In the genomic region with DNA sequence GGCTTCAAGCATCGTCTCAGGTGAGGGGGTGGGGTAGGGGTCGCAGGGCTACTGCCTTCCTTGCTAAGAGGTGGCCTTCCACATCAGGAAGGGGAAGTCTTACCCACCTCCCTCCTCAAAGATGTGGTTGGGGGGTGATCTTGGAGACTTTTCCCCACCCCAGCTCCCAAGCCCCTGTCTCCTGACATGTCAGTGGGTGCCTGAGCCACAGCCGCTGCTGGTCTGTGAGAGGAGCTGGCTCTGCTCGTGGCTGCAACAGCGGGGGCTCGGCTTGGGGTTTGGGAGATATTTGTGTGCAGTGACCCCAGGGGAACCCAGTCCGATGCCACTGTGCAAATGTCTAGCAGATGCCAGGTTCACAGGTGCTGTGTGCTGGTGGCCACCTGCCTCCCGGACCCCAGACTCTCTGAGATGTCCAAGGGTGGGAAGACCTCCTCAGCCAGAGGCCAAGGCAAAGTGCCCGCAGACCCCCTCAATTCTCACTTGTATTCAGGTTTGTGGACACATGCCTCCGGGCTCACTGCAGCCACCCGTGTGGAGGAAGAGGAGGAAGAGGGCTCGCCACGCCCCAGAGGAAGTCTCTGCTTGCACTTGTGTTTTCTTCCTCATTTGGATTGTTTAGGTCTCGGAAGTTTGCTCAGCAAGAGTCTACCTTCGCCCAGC, we compare ENCODE assay signal across 10 cellular contexts. TPM values are rescaled to one million over a fixed set of nuclear protein-coding genes. Genes with fewer than 3 reads are reported as not detected.
DNase-seq lines count a peak whose midpoint lies in the region; ATAC-seq, FAIRE-seq and TF ChIP-seq lines count a peak whose summit lies in the region.
"Had no signal": no experiment of that assay in that cellular context is flagged by ENCODE, and none has a peak within 500 bp of the region (broad histone marks: within the 10 kb centered on the region; RNA-seq: fewer than 3 reads in every experiment).

No MANE protein-coding gene starts in this region.

- intact Hi-C loops in natural killer cell (cut with micrococcal nuclease), result no loop called here

- no peaks in the 10 kb centered on the region for H3K9me3 Mint-ChIP-seq in CD4-positive, CD25-positive, alpha-beta regulatory T cell
- no peaks in the 10 kb centered on the region for H3K9me3 Mint-ChIP-seq in activated naive CD8-positive, alpha-beta T cell (ENCODE audit: low read depth)
- H3K9me3 Mint-ChIP-seq in natural killer cell, result no peaks in the 10 kb centered on the region

- H3K9me3 ChIP-seq in CD4-positive, CD25-positive, alpha-beta regulatory T cell (ENCODE audit: control insufficient read depth in 2 of 2, low read length in 2 of 2), result no peaks in the 10 kb centered on the region
- H3K9me3 ChIP-seq: psoas muscle had no signal

- H3K36me3 Mint-ChIP-seq in CD4-positive, CD25-positive, alpha-beta regulatory T cell, result no peaks in the 10 kb centered on the region
- no peaks in the 10 kb centered on the region for H3K36me3 Mint-ChIP-seq in activated naive CD8-positive, alpha-beta T cell
- no peaks in the 10 kb centered on the region for H3K36me3 Mint-ChIP-seq in natural killer cell

- no peak for FAIRE-seq in RCC 7860 (lab: Jason Lieb, UNC)

- H3K27ac ChIP-seq in CD4-positive, CD25-positive, alpha-beta regulatory T cell (ENCODE audit: insufficient read depth, low read length, poor library complexity, severe bottlenecking), result no peak overlapping the region
- H3K27ac ChIP-seq: psoas muscle had no signal

- H3K27me3 ChIP-seq in CD4-positive, CD25-positive, alpha-beta regulatory T cell (ENCODE audit: control insufficient read depth, insufficient read depth, low read length), result no peaks in the 10 kb centered on the region

- no peaks in the 10 kb centered on the region for H3K36me3 ChIP-seq in CD4-positive, CD25-positive, alpha-beta regulatory T cell (ENCODE audit: control insufficient read depth, insufficient read depth, low read length)

- peak overlapping the region; percentile 50 for H3K4me3 ChIP-seq in CD4-positive, CD25-positive, alpha-beta regulatory T cell (ENCODE audit: low read depth, low read length)

- no peak for TF ChIP-seq CTCF in natural killer cell (IDR thresholded peaks at IDR 0.05)

- H3K27me3 Mint-ChIP-seq in CD4-positive, CD25-positive, alpha-beta regulatory T cell, result no peaks in the 10 kb centered on the region
- H3K27me3 Mint-ChIP-seq in activated naive CD8-positive, alpha-beta T cell, result no peaks in the 10 kb centered on the region
- peaks cover 18 to 21% of the 10 kb centered on the region in 2 donors for H3K27me3 Mint-ChIP-seq in natural killer cell (ENCODE audit: low read depth in 2 of 2)

- H3K4me1 ChIP-seq in CD4-positive, CD25-positive, alpha-beta regulatory T cell (ENCODE audit: control insufficient read depth, insufficient read depth, low read length, poor library complexity, severe bottlenecking), result peaks cover 54% of the 10 kb centered on the region
- H3K4me1 ChIP-seq: psoas muscle had no signal

- peak in 1 of 3 donors; percentile 47 for DNase-seq in CD4-positive, CD25-positive, alpha-beta regulatory T cell
- peak; percentile 55 for DNase-seq in NAMALWA (ENCODE audit: low spot score)
- DNase-seq in natural killer cell, result no peak
- no peak for DNase-seq in T1000 (lab: John Stamatoyannopoulos, UW)
- no peak for DNase-seq in RCC 7860 (ENCODE audit: low spot score)
- DNase-seq: NCI-H510A treated with DMSO at 0.1 percent for 48 hours had no signal

- peak overlapping the region in 2 of 3 donors; percentile 81 to 83 for H3K27ac Mint-ChIP-seq in CD4-positive, CD25-positive, alpha-beta regulatory T cell
- peak overlapping the region; percentile 61 for H3K27ac Mint-ChIP-seq in activated naive CD8-positive, alpha-beta T cell
- H3K27ac Mint-ChIP-seq in natural killer cell, result no peak overlapping the region

- H3K4me1 Mint-ChIP-seq in CD4-positive, CD25-positive, alpha-beta regulatory T cell, result peaks cover 6 to 52% (median 25%) of the 10 kb centered on the region in 4 donors
- peaks cover 45% of the 10 kb centered on the region for H3K4me1 Mint-ChIP-seq in activated naive CD8-positive, alpha-beta T cell (ENCODE audit: low read depth)
- H3K4me1 Mint-ChIP-seq in natural killer cell, result peaks cover 0 to 13% of the 10 kb centered on the region in 2 donors

- no peak for ATAC-seq in CD4-positive, CD25-positive, alpha-beta regulatory T cell (ENCODE audit: low read depth in 2 of 2)
- ATAC-seq in natural killer cell (no peak), HG02571 (IDR thresholded peaks at IDR 0.05; ENCODE audit: unreplicated experiment) (no peak), HG02884 (IDR thresholded peaks at IDR 0.05; ENCODE audit: unreplicated experiment) (no peak)

- H3K4me3 Mint-ChIP-seq in CD4-positive, CD25-positive, alpha-beta regulatory T cell, result peak overlapping the region; percentile 85 to 95 (median 94)
- H3K4me3 Mint-ChIP-seq in activated naive CD8-positive, alpha-beta T cell, result peak overlapping the region; percentile 89
- peak overlapping the region; percentile 52 for H3K4me3 Mint-ChIP-seq in natural killer cell

RNA-seq across cellular contexts. Expression of a gene that starts 1.9 kb away (rescaled TPM):
- 13.4 TPM for total RNA-seq in CD4-positive, CD25-positive, alpha-beta regulatory T cell
- polyA plus RNA-seq in CD4-positive, CD25-positive, alpha-beta regulatory T cell, result 1 to 10 TPM; 5.5 to 7.9 (median 6.4) TPM
- 1 to 10 TPM; 1.9 to 7.8 (median 3.3) TPM for total RNA-seq in natural killer cell

RNA-seq across cellular contexts. Expression of a gene that starts 2.4 kb away (rescaled TPM):
- 0.17 TPM for total RNA-seq in CD4-positive, CD25-positive, alpha-beta regulatory T cell
- polyA plus RNA-seq in CD4-positive, CD25-positive, alpha-beta regulatory T cell, result not detected
- not detected for total RNA-seq in natural killer cell
- total RNA-seq: psoas muscle had no signal
- polyA plus RNA-seq: psoas muscle had no signal

RNA-seq across cellular contexts. Expression of a gene that starts 46.2 kb away (rescaled TPM):
- 59.6 TPM for total RNA-seq in CD4-positive, CD25-positive, alpha-beta regulatory T cell
- polyA plus RNA-seq in CD4-positive, CD25-positive, alpha-beta regulatory T cell, result 10 to 100 TPM; 68.5 to 97.4 (median 76.9) TPM
- total RNA-seq in natural killer cell, result 10 to 100 TPM; 52.8 to 67.9 (median 59.3) TPM

Comparison
In these comparisons a context has a peak if more than half of its experiments do, and no peak if none do; other contexts are left out.
1. H3K27ac Mint-ChIP-seq: peak in CD4-positive, CD25-positive, alpha-beta regulatory T cell (2 of 3) and activated naive CD8-positive, alpha-beta T cell (single experiment); none in natural killer cell (0 of 2).
2. Peak in every context shown above with its lines, with median percentiles within 50 percentile points of each other: H3K4me3 Mint-ChIP-seq.